In genomic region chr22:45006873-45007246, GRCh38 we compare ENCODE assay signal across 9 cellular contexts. TPM values are rescaled to one million over a fixed set of nuclear protein-coding genes. Genes with fewer than 3 reads are reported as not detected.
DNase-seq lines count a peak whose midpoint lies in the region; ATAC-seq and TF ChIP-seq lines count a peak whose summit lies in the region.
"Had no signal": no experiment of that assay in that cellular context is flagged by ENCODE, and none has a peak within 500 bp of the region (broad histone marks: within the 10 kb centered on the region; RNA-seq: fewer than 3 reads in every experiment).

No MANE protein-coding gene starts in this region.

- intact Hi-C loops in heart right ventricle (cut with DNase I) = no loop called here
- intact Hi-C loops in Right ventricle myocardium inferior (cut with DNase I) = no loop called here
- intact Hi-C loops in aorta (cut with DNase I) = no loop called here

- H3K79me1 ChIP-seq in neuronal stem cell (ENCODE audit: low read depth, low read length) = peaks cover 15% of the 10 kb centered on the region

- H3K4me1 Mint-ChIP-seq in glutamatergic neuron (ENCODE audit: low read depth, unreplicated experiment) = peaks cover 33% of the 10 kb centered on the region

- no peak overlapping the region for H2BK15ac ChIP-seq in neuronal stem cell (ENCODE audit: low read length)

- H3K9me3 ChIP-seq in heart right ventricle (no peaks in the 10 kb centered on the region), neuronal stem cell (replicated peaks in 1 of 2; ENCODE audit: control insufficient read depth in 2 of 2, insufficient read depth in 1 of 2, low read depth in 1 of 2, low read length in 2 of 2) (peaks cover 1 to 5% of the 10 kb centered on the region in 2 donors), aorta (ENCODE audit: control insufficient read depth, low read length) (no peaks in the 10 kb centered on the region)

- peaks cover 13% of the 10 kb centered on the region for H3K27me3 Mint-ChIP-seq in glutamatergic neuron (ENCODE audit: unreplicated experiment)

- H2AK5ac ChIP-seq in neuronal stem cell (ENCODE audit: low read depth, low read length) = no peak overlapping the region

- no peak overlapping the region for H3K4ac ChIP-seq in neuronal stem cell (ENCODE audit: low read length)

- H2AFZ ChIP-seq in neuronal stem cell (ENCODE audit: low read length) = peak overlapping the region; percentile 83

- H3K23ac ChIP-seq in neuronal stem cell (ENCODE audit: low read depth, low read length, poor library complexity) = no peak overlapping the region

- H3K27ac ChIP-seq in heart right ventricle = peak overlapping the region in 6 of 10 donors; percentile 11 to 74 (median 50)
- peak overlapping the region; percentile 72 for H3K27ac ChIP-seq in neuronal stem cell (replicated peaks; ENCODE audit: low read length)
- H3K27ac ChIP-seq in aorta (ENCODE audit: low read depth in 1 of 2, low read length in 2 of 2) = no peak overlapping the region

- peak overlapping the region; percentile 86 for H3K18ac ChIP-seq in neuronal stem cell (ENCODE audit: low read length)

- no peak overlapping the region for H3K14ac ChIP-seq in neuronal stem cell (ENCODE audit: low read length)

- H3K4me2 ChIP-seq in neuronal stem cell (ENCODE audit: insufficient read depth, low read length, poor library complexity, severe bottlenecking) = peak overlapping the region; percentile 48

- peak overlapping the region; percentile 83 for H3K4me3 Mint-ChIP-seq in glutamatergic neuron (ENCODE audit: unreplicated experiment)

- H3K36me3 Mint-ChIP-seq in glutamatergic neuron (ENCODE audit: unreplicated experiment) = no peaks in the 10 kb centered on the region

- no peak overlapping the region for H2BK5ac ChIP-seq in neuronal stem cell (ENCODE audit: low read length)

- H3K4me1 ChIP-seq in heart right ventricle (peaks cover 0 to 38% (median 26%) of the 10 kb centered on the region in 9 donors), neuronal stem cell (ENCODE audit: control insufficient read depth in 2 of 2, insufficient read depth in 1 of 2, low read depth in 1 of 2, low read length in 2 of 2) (peaks cover 9 to 12% of the 10 kb centered on the region in 2 donors), aorta (ENCODE audit: control insufficient read depth in 1 of 2, insufficient read depth in 2 of 2, low read length in 2 of 2) (no peaks in the 10 kb centered on the region)

- 1% methylated on average over 25 to 33 of the region's 33 CpGs for WGBS in heart right ventricle, 2 donors
- WGBS in neuronal stem cell (ENCODE audit: extremely low coverage in 2 of 2, insufficient read length in 2 of 2, insufficient replicate concordance in 1 of 2), 2 donors = no CpG with 5 or more reads among the region's 33 CpGs
- WGBS in aorta, 2 donors = 0 to 1% methylated on average over 33 of the region's 33 CpGs

- DNase-seq in heart right ventricle (peak in 1 of 2 donors; percentile 18), Right ventricle myocardium inferior (ENCODE audit: missing footprints) (no peak), glutamatergic neuron (no peak), neuronal stem cell (ENCODE audit: low spot score) (no peak), aorta (no peak), kidney glomerular epithelial cell (lab: John Stamatoyannopoulos, UW) (no peak), NCI-H2107 treated with DMSO at 0.1 percent for 48 hours (lab: John Stamatoyannopoulos, UW; ENCODE audit: unreplicated experiment) (no peak)
- no peak for DNase-seq in stimulated activated CD4-positive, alpha-beta T cell treated with anti-CD3 and anti-CD28 coated beads, Interleukin-15, amount 100 ng/mL, for 24 hours

- H3K27me3 ChIP-seq in heart right ventricle (peaks cover 0 to 87% (median 64%) of the 10 kb centered on the region in 7 donors), neuronal stem cell (ENCODE audit: control insufficient read depth in 3 of 3, insufficient read depth in 3 of 3, low read depth in 1 of 3, low read length in 3 of 3) (peaks cover 0 to 3% (median 0%) of the 10 kb centered on the region in 3 experiments), aorta (ENCODE audit: control insufficient read depth in 1 of 2, insufficient read depth in 2 of 2, low read length in 1 of 2) (no peaks in the 10 kb centered on the region)

- TF ChIP-seq CTCF in heart right ventricle (IDR thresholded peaks at IDR 0.05) = no peak
- no peak for TF ChIP-seq CTCF in glutamatergic neuron (IDR thresholded peaks at IDR 0.05; ENCODE audit: partially characterized antibody, unreplicated experiment)

- no peak overlapping the region for H4K8ac ChIP-seq in neuronal stem cell (ENCODE audit: low read depth, low read length)

- peak overlapping the region; percentile 54 for H3K9ac ChIP-seq in neuronal stem cell (ENCODE audit: low read depth, low read length, poor library complexity)

- peaks cover 17% of the 10 kb centered on the region for H3K9me3 Mint-ChIP-seq in glutamatergic neuron (ENCODE audit: unreplicated experiment)

- H2BK12ac ChIP-seq in neuronal stem cell (ENCODE audit: low read length) = no peak overlapping the region

- peak overlapping the region; percentile 73 for H3K27ac Mint-ChIP-seq in glutamatergic neuron (ENCODE audit: unreplicated experiment)

- H3K36me3 ChIP-seq in heart right ventricle (no peaks in the 10 kb centered on the region), neuronal stem cell (replicated peaks in 1 of 2; ENCODE audit: control insufficient read depth in 2 of 2, insufficient read depth in 2 of 2, low read length in 2 of 2) (peaks cover 13 to 37% of the 10 kb centered on the region in 2 donors), aorta (ENCODE audit: control insufficient read depth in 1 of 2, insufficient read depth in 2 of 2, low read length in 1 of 2) (no peaks in the 10 kb centered on the region)

- ATAC-seq in heart right ventricle = peak in 5 of 8 donors; percentile 37 to 65 (median 48)
- no peak for ATAC-seq in Right ventricle myocardium inferior
- peak; percentile 23 for ATAC-seq in aorta (ENCODE audit: low FRiP score)

- H3K4me3 ChIP-seq in heart right ventricle (peak overlapping the region; percentile 18 to 68 (median 56)), neuronal stem cell (ENCODE audit: low read length in 2 of 2) (peak overlapping the region; percentile 61 to 77), aorta (ENCODE audit: low read length in 2 of 2) (peak overlapping the region in 1 of 2 donors; percentile 59)
- H3K4me3 ChIP-seq: lung had no signal

- H4K91ac ChIP-seq in neuronal stem cell (ENCODE audit: low read depth, low read length, poor library complexity) = no peak overlapping the region

- H2BK120ac ChIP-seq in neuronal stem cell (ENCODE audit: low read depth, low read length) = no peak overlapping the region

RNA-seq across cellular contexts. Expression of gene PHF21B, which starts 2.9 kb away (rescaled TPM):
- total RNA-seq in heart right ventricle (under 1 TPM in 6 of 10 donors, not detected in 4; 0.17 to 0.98 (median 0.50) TPM), Right ventricle myocardium inferior (not detected), glutamatergic neuron (ENCODE audit: unreplicated experiment) (113 TPM), aorta (1 to 10 TPM in 1 of 2 donors, under 1 TPM in 1; 0.75 to 1.8 TPM)
- polyA plus RNA-seq in heart right ventricle (under 1 TPM; 0.07 to 0.73 TPM), aorta (not detected)
- 17.7 TPM for polyA plus RNA-seq in neuronal stem cell (2013, experiment 1 of 2)
- 21.4 TPM for polyA plus RNA-seq in neuronal stem cell (2013, experiment 2 of 2)

Comparison
In these comparisons a context has a peak if more than half of its experiments do, and no peak if none do; other contexts are left out.
1. H3K27ac ChIP-seq: peak in heart right ventricle (6 of 10) and neuronal stem cell (single experiment); none in aorta (0 of 2).
2. RNA of gene PHF21B, which starts 2.9 kb away (total RNA-seq): 113 TPM in glutamatergic neuron (single experiment); 0.75 to 1.8 TPM in aorta, 0.17 to 0.98 TPM in heart right ventricle and not detected in Right ventricle myocardium inferior (single experiment); every median in the first group is over 10 times any median in the second.